ENCODE assay signal across 10 cellular contexts in the genomic region with DNA sequence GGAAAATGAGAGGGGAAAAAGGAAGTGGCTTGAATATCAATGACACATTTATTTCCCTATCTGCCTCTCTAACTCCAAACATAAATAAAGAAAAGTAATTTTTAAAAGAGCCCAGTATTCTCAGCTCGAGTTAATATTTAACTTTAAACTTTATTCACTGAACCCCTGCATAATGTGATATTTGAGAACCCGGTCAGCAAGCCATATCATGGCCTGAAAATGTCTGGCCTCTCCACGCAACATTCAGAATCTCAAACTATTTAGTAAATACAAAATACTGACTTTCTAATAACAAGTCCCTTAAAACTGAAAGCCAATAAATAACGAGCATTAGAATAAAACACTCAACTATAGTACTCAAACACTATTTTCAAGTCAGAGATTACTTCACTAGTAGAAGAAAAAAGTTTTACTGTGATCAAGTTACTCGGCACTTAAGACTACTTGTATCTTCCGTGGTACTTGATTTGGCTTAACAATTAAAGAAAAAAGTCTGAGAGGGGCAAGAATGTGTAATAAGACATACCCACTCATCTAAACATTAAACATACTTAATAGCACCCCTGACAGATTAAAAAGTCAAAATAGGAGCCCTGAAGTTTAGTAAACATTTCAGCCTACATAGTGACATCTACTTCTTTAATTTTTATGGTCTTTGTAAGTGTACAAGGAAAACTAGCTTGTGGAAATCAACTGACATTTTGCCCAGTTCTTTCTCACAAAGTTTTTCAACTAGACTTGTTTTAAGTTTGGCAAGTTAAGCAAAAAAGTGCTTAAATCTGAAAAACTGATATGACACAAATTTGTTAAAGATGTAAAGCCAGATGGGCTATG. TPM values are rescaled to one million over a fixed set of nuclear protein-coding genes. Genes with fewer than 3 reads are reported as not detected.
DNase-seq lines count a peak whose midpoint lies in the region; ATAC-seq and TF ChIP-seq lines count a peak whose summit lies in the region.
"Had no signal": no experiment of that assay in that cellular context is flagged by ENCODE, and none has a peak within 500 bp of the region (broad histone marks: within the 10 kb centered on the region; RNA-seq: fewer than 3 reads in every experiment).

No MANE protein-coding gene starts in this region.

- peaks cover 30 to 56% (median 47%) of the 10 kb centered on the region in 4 donors for H3K4me1 Mint-ChIP-seq in CD4-positive, alpha-beta memory T cell

- H3K4me3 Mint-ChIP-seq in CD4-positive, alpha-beta memory T cell: peak overlapping the region in 2 of 8 donors; percentile 3 to 25

- DNase-seq in CD4-positive, alpha-beta memory T cell: no peak
- DNase-seq in fibroblast of gingiva (ENCODE audit: low read depth) (peak; percentile 9), posterior cingulate gyrus (no peak)
- DNase-seq: effector memory CD4-positive, alpha-beta T cell; RPMI8226 had no signal

- H3F3A ChIP-seq in OCI-LY1 (ENCODE audit: insufficient read depth, low read length): no peaks in the 10 kb centered on the region

- H3K36me3 Mint-ChIP-seq in CD4-positive, alpha-beta memory T cell: peaks cover 0 to 2% of the 10 kb centered on the region in 2 donors

- H3K9ac ChIP-seq in OCI-LY1 (ENCODE audit: low read length) (peak overlapping the region; percentile 46), parathyroid adenoma (no peak overlapping the region)

- no peaks in the 10 kb centered on the region for H3K9me3 ChIP-seq in CD4-positive, alpha-beta memory T cell (ENCODE audit: control insufficient read depth in 1 of 2, low read length in 2 of 2)
- H3K9me3 ChIP-seq in OCI-LY1 (ENCODE audit: low read length) (0 out of 2 replicates have a peak, but pooled peaks cover 2% of the 10 kb centered on the region), parathyroid adenoma (ENCODE audit: control insufficient read depth, low read length) (no peaks in the 10 kb centered on the region)

- ATAC-seq in HG03439 (IDR thresholded peaks at IDR 0.05; ENCODE audit: unreplicated experiment) (no peak), HG02678 (IDR thresholded peaks at IDR 0.05; ENCODE audit: unreplicated experiment) (no peak), HG02623 (IDR thresholded peaks at IDR 0.05; ENCODE audit: unreplicated experiment) (no peak)

- H3K79me2 ChIP-seq in OCI-LY1 (ENCODE audit: insufficient read depth, low read length) (peaks cover 44% of the 10 kb centered on the region), parathyroid adenoma (peaks cover 16% of the 10 kb centered on the region)

- CTCF ChIA-PET in CD4-positive, alpha-beta memory T cell (lab: Charles Lee; ENCODE audit: partially characterized antibody): interaction anchor here (1.3 to 13.7 kb wide), 9 partner anchors 38 to 345 kb away, joined by 3 to 177 read pairs (median 10); partner anchors contain the start of gene RTN4

- H3K27ac ChIP-seq in CD4-positive, alpha-beta memory T cell (ENCODE audit: low read depth, low read length): no peak overlapping the region
- H3K27ac ChIP-seq in OCI-LY1 (ENCODE audit: low read depth, low read length, poor library complexity, severe bottlenecking): peak overlapping the region; percentile 81
- peak overlapping the region; percentile 62 for H3K27ac ChIP-seq in parathyroid adenoma

- H3K36me3 ChIP-seq in CD4-positive, alpha-beta memory T cell (ENCODE audit: insufficient read depth, low read length): no peaks in the 10 kb centered on the region
- H3K36me3 ChIP-seq in OCI-LY1 (ENCODE audit: insufficient read depth, low read length) (no peaks in the 10 kb centered on the region), parathyroid adenoma (ENCODE audit: control insufficient read depth, insufficient read depth, low read length) (no peaks in the 10 kb centered on the region)

- H3K4me2 ChIP-seq in OCI-LY1 (ENCODE audit: low read length): peak overlapping the region; percentile 86
- peak overlapping the region; percentile 20 for H3K4me2 ChIP-seq in parathyroid adenoma (ENCODE audit: low read length)

- no peaks in the 10 kb centered on the region for H3K27me3 ChIP-seq in CD4-positive, alpha-beta memory T cell (ENCODE audit: insufficient read depth, low read length)
- H3K27me3 ChIP-seq in OCI-LY1 (ENCODE audit: insufficient read depth, low read length) (no peaks in the 10 kb centered on the region), parathyroid adenoma (ENCODE audit: control insufficient read depth, insufficient read depth, low read length) (no peaks in the 10 kb centered on the region)

- H3K9me2 ChIP-seq in OCI-LY1 (ENCODE audit: low read depth, low read length): no peaks in the 10 kb centered on the region

- no peaks in the 10 kb centered on the region for H3K9me3 Mint-ChIP-seq in CD4-positive, alpha-beta memory T cell

- no peaks in the 10 kb centered on the region for H4K20me1 ChIP-seq in OCI-LY1 (ENCODE audit: insufficient read depth, low read length)

- peaks cover 62% of the 10 kb centered on the region for H3K4me1 ChIP-seq in CD4-positive, alpha-beta memory T cell (ENCODE audit: insufficient read depth, low read length)
- H3K4me1 ChIP-seq in OCI-LY1 (ENCODE audit: insufficient read depth, low read length, severe bottlenecking): peaks cover 71% of the 10 kb centered on the region
- peaks cover 6% of the 10 kb centered on the region for H3K4me1 ChIP-seq in parathyroid adenoma

- no peaks in the 10 kb centered on the region for H3K27me3 Mint-ChIP-seq in CD4-positive, alpha-beta memory T cell

- POLR2A ChIA-PET in CD4-positive, alpha-beta memory T cell (lab: Charles Lee; ENCODE audit: partially characterized antibody): interaction anchor here (4.5 kb wide), 1 partner anchor 38 kb away, joined by 42 read pairs; the partner anchor contains the start of gene RTN4

- TF ChIP-seq CTCF in OCI-LY1 (IDR thresholded peaks at IDR 0.05; ENCODE audit: low read length) (no peak), parathyroid adenoma (IDR thresholded peaks at IDR 0.05) (no peak)

- H2AFZ ChIP-seq in OCI-LY1 (ENCODE audit: low read length) (peak overlapping the region; percentile 85; the same call in 1 of the 2 replicates), parathyroid adenoma (peak overlapping the region; percentile 57)

- intact Hi-C loops in CD4-positive, alpha-beta memory T cell (cut with micrococcal nuclease): loop anchor here (5.0 to 10.0 kb wide), 2 partner anchors 110 to 487 kb away; no protein-coding TSS in a partner anchor
- intact Hi-C loops in posterior cingulate gyrus (cut with DNase I): loop anchor here (5.0 kb wide), 1 partner anchor 110 kb away; no protein-coding TSS in a partner anchor

- H3K27ac Mint-ChIP-seq in CD4-positive, alpha-beta memory T cell: peak overlapping the region; percentile 33 to 90 (median 80)

- H3K4me3 ChIP-seq in CD4-positive, alpha-beta memory T cell (ENCODE audit: low read length in 2 of 2): no peak overlapping the region
- H3K4me3 ChIP-seq in OCI-LY1 (ENCODE audit: low read depth, low read length, poor library complexity, severe bottlenecking) (peak overlapping the region; percentile 47), parathyroid adenoma (ENCODE audit: low read depth, low read length) (no peak overlapping the region)

RNA-seq across cellular contexts. Expression of gene RTN4, which starts 38.3 kb away (rescaled TPM):
- total RNA-seq in CD4-positive, alpha-beta memory T cell: 10 to 100 TPM; 73.8 to 81.3 TPM
- polyA plus RNA-seq in CD4-positive, alpha-beta memory T cell: 10 to 100 TPM; 89.1 to 90.0 TPM
